9 cellular contexts compared by ENCODE assay signal in genomic region chr19:39126312-39126561, GRCh38. TPM values are rescaled to one million over a fixed set of nuclear protein-coding genes. Genes with fewer than 3 reads are reported as not detected.
DNase-seq lines count a peak whose midpoint lies in the region; ATAC-seq and TF ChIP-seq lines count a peak whose summit lies in the region.
"Had no signal": no experiment of that assay in that cellular context is flagged by ENCODE, and none has a peak within 500 bp of the region (broad histone marks: within the 10 kb centered on the region; RNA-seq: fewer than 3 reads in every experiment).

No MANE protein-coding gene starts in this region.

- no peaks in the 10 kb centered on the region for H3K9me3 ChIP-seq in colonic mucosa

- H3K36me3 ChIP-seq in KMS-11 (ENCODE audit: insufficient read depth) (no peaks in the 10 kb centered on the region), colonic mucosa (no peaks in the 10 kb centered on the region)

- TF ChIP-seq CTCF in AG04449 (IDR thresholded peaks at IDR 0.05; ENCODE audit: insufficient read depth, low read length, missing control alignments) (no peak), KMS-11 (conservative IDR thresholded peaks at IDR 0.05; ENCODE audit: low read depth, low read length) (no peak), colonic mucosa (IDR thresholded peaks at IDR 0.05) (no peak)

- H3K36me3 Mint-ChIP-seq in naive B cell, result no peaks in the 10 kb centered on the region

- no peak overlapping the region for H2AFZ ChIP-seq in KMS-11 (ENCODE audit: low read depth)

- peak overlapping the region; percentile 47; the same call in 1 of the 2 replicates for H3K4me2 ChIP-seq in KMS-11

- H3K4me1 ChIP-seq in KMS-11 (ENCODE audit: low read depth, poor library complexity, severe bottlenecking) (peaks cover 19% of the 10 kb centered on the region), colonic mucosa (peaks cover 15% of the 10 kb centered on the region)

- H3K79me2 ChIP-seq in KMS-11 (ENCODE audit: insufficient read depth, low read depth), result peaks cover 34% of the 10 kb centered on the region; the same call in 1 of the 2 replicates

- H3K27ac Mint-ChIP-seq in naive B cell, result peak overlapping the region in 5 of 6 donors; percentile 88 to 98 (median 97)

- ATAC-seq in naive B cell (ENCODE audit: low read depth in 2 of 2) (no peak), HG02623 (IDR thresholded peaks at IDR 0.05; ENCODE audit: unreplicated experiment) (no peak), GM21515 (IDR thresholded peaks at IDR 0.05; ENCODE audit: unreplicated experiment) (no peak)

- H3K9ac ChIP-seq in KMS-11 (peak overlapping the region; percentile 75; the same call in 1 of the 2 replicates), colonic mucosa (ENCODE audit: low read depth in 2 of 2, low read length in 2 of 2) (peak overlapping the region; percentile 72 to 90)

- H3K4me3 ChIP-seq in AG04449 (ENCODE audit: low read depth, low read length) (peak overlapping the region; percentile 90), KMS-11 (IDR thresholded peaks at IDR 0.05; ENCODE audit: insufficient read depth, low read depth, low read length) (no peak overlapping the region), colonic mucosa (peak overlapping the region; percentile 79)

- H3K27me3 ChIP-seq in KMS-11 (ENCODE audit: insufficient read depth, low read depth) (no peaks in the 10 kb centered on the region), colonic mucosa (no peaks in the 10 kb centered on the region)

- H3K27ac ChIP-seq in KMS-11, result no peak overlapping the region
- H3K27ac ChIP-seq in colonic mucosa, result peak overlapping the region; percentile 92

- H3K4me1 Mint-ChIP-seq in naive B cell, result peaks cover 46 to 59% (median 57%) of the 10 kb centered on the region in 3 donors

- no peaks in the 10 kb centered on the region for H3K9me3 Mint-ChIP-seq in naive B cell

- intact Hi-C loops in colonic mucosa (cut with DNase I), result no loop called here

- H3K4me3 Mint-ChIP-seq in naive B cell, result peak overlapping the region; percentile 86 to 99 (median 96)

- CTCF ChIA-PET in AG04449 (lab: Yijun Ruan, JAX), result interaction anchor here (1.1 to 2.1 kb wide), 5 partner anchors 16 to 201 kb away, joined by 3 to 10 read pairs (median 4); no protein-coding TSS in a partner anchor

- POLR2A ChIA-PET in AG04449 (lab: Yijun Ruan, JAX), result interaction anchor here (0.8 kb wide), 1 partner anchor 310 kb away, joined by 4 read pairs; the partner anchor contains the start of gene RPS16

- DNase-seq in AG04449 (ENCODE audit: low read depth, low spot score) (no peak), colonic mucosa (peak; percentile 53), naive B cell (no peak), NCI-H2171 treated with DMSO at 0.1 percent for 48 hours (lab: John Stamatoyannopoulos, UW) (no peak), NOMO-1 (lab: John Stamatoyannopoulos, UW; ENCODE audit: unreplicated experiment in 2 of 2) (no peak)
- DNase-seq: NCI-H510A had no signal

- H3K27me3 Mint-ChIP-seq in naive B cell, result no peaks in the 10 kb centered on the region

- H4K20me1 ChIP-seq in KMS-11 (ENCODE audit: insufficient read depth), result no peaks in the 10 kb centered on the region

RNA-seq across cellular contexts. Expression of gene PAK4, which starts 0.7 kb away (rescaled TPM):
- total RNA-seq in colonic mucosa, result 100 to 1,000 TPM in 1 of 2 donors, 10 to 100 TPM in 1; 85.5 to 127 TPM
- 1 to 10 TPM in 5 of 6 donors, under 1 TPM in 1; 0.09 to 2.6 (median 1.7) TPM for polyA plus RNA-seq in naive B cell (ENCODE audit: low read depth in 6 of 6)

RNA-seq across cellular contexts. Expression of gene ACP7, which starts 42.1 kb away (rescaled TPM):
- total RNA-seq in colonic mucosa, result not detected
- not detected for polyA plus RNA-seq in naive B cell (ENCODE audit: low read depth in 6 of 6)
